Comparison of ENCODE assay signal across 13 cellular contexts in the genomic region with DNA sequence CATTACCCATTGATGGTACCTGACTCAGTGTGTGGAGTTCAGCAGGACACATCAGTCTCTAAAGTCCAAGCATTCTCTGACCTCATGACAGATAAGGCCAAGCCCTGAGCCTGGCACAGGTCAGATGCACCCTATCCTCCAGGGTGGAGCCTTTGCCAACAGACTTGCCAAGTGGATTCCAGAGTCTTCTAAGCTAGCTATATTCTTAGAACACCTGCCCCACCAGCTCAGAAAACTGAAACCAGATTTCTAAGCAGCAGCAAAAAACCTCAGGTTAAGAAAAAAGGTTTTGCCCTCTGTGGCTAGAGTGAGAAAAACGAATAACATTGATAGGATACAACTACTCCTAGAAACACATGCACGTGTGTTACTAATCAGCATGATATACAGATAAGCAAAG. TPM values are rescaled to one million over a fixed set of nuclear protein-coding genes. Genes with fewer than 3 reads are reported as not detected.
DNase-seq lines count a peak whose midpoint lies in the region; ATAC-seq, FAIRE-seq and TF ChIP-seq lines count a peak whose summit lies in the region.
"Had no signal": no experiment of that assay in that cellular context is flagged by ENCODE, and none has a peak within 500 bp of the region (broad histone marks: within the 10 kb centered on the region; RNA-seq: fewer than 3 reads in every experiment).

No MANE protein-coding gene starts in this region.

- no peak for ATAC-seq in activated T-cell treated with anti-CD3 and anti-CD28 coated beads, Interleukin-2, amount 50 U/mL, for 4 hours

- H3K27me3 ChIP-seq in small intestine (ENCODE audit: control insufficient read depth in 2 of 2, insufficient read depth in 2 of 2, low read length in 2 of 2) = no peaks in the 10 kb centered on the region
- H3K27me3 ChIP-seq: adrenal gland, esophagus squamous epithelium, MG63 had no signal

- peak overlapping the region; percentile 86 for H3K27ac ChIP-seq in RWPE1
- peak overlapping the region; percentile 37 for H3K27ac ChIP-seq in epithelial cell of prostate
- H3K27ac ChIP-seq in small intestine (ENCODE audit: low read depth in 1 of 2, low read length in 1 of 2) = peak overlapping the region; percentile 60 to 70
- H3K27ac ChIP-seq: adrenal gland, parathyroid adenoma had no signal

- peaks cover 15% of the 10 kb centered on the region in 2 donors for H3K36me3 ChIP-seq in small intestine (ENCODE audit: control insufficient read depth in 2 of 2, insufficient read depth in 2 of 2, low read length in 2 of 2)

- peak overlapping the region; percentile 42 for H3K4me3 Mint-ChIP-seq in activated T-cell treated with anti-CD3 and anti-CD28 coated beads, Interleukin-2, amount 50 U/mL, for 24 hours
- H3K4me3 Mint-ChIP-seq in activated T-cell treated with anti-CD3 and anti-CD28 coated beads, Interleukin-2, amount 50 U/mL, for 4 hours = no peak overlapping the region
- H3K4me3 Mint-ChIP-seq in Calu3 (ENCODE audit: low read depth, unreplicated experiment) = no peak overlapping the region

- POLR2A ChIA-PET in RWPE1 (lab: Yijun Ruan, JAX; ENCODE audit: low non-redundant PET) = no interaction called here

- no peaks in the 10 kb centered on the region for H3K27me3 Mint-ChIP-seq in activated T-cell treated with anti-CD3 and anti-CD28 coated beads, Interleukin-2, amount 50 U/mL, for 24 hours
- no peaks in the 10 kb centered on the region for H3K27me3 Mint-ChIP-seq in activated T-cell treated with anti-CD3 and anti-CD28 coated beads, Interleukin-2, amount 50 U/mL, for 4 hours (ENCODE audit: low read depth)
- H3K27me3 Mint-ChIP-seq in Calu3 (ENCODE audit: unreplicated experiment) = no peaks in the 10 kb centered on the region

- H3K4me1 Mint-ChIP-seq in activated T-cell treated with anti-CD3 and anti-CD28 coated beads, Interleukin-2, amount 50 U/mL, for 24 hours (ENCODE audit: low read depth) = peaks cover 36% of the 10 kb centered on the region
- H3K4me1 Mint-ChIP-seq in activated T-cell treated with anti-CD3 and anti-CD28 coated beads, Interleukin-2, amount 50 U/mL, for 4 hours (ENCODE audit: low read depth) = peaks cover 21% of the 10 kb centered on the region
- H3K4me1 Mint-ChIP-seq in Calu3 (ENCODE audit: low read depth, unreplicated experiment) = no peaks in the 10 kb centered on the region

- no peaks in the 10 kb centered on the region for H3K9me3 Mint-ChIP-seq in activated T-cell treated with anti-CD3 and anti-CD28 coated beads, Interleukin-2, amount 50 U/mL, for 24 hours
- no peaks in the 10 kb centered on the region for H3K9me3 Mint-ChIP-seq in activated T-cell treated with anti-CD3 and anti-CD28 coated beads, Interleukin-2, amount 50 U/mL, for 4 hours
- no peaks in the 10 kb centered on the region for H3K9me3 Mint-ChIP-seq in Calu3 (ENCODE audit: low read depth, unreplicated experiment)

- no peak overlapping the region for H3K4me3 ChIP-seq in small intestine (ENCODE audit: low read depth in 1 of 2, low read length in 2 of 2)
- H3K4me3 ChIP-seq: adrenal gland, esophagus squamous epithelium, MG63 had no signal

- TF ChIP-seq CTCF in RWPE1 (conservative IDR thresholded peaks at IDR 0.05; ENCODE audit: low read depth) (no peak), Calu3 (IDR thresholded peaks at IDR 0.05; ENCODE audit: unreplicated experiment) (no peak), D721Med (IDR thresholded peaks at IDR 0.05; ENCODE audit: insufficient read depth, missing control alignments) (no peak)

- BruUV-seq in Calu3 (replicated peaks; lab: Mats Ljungman, UMichigan) = no TSS peak

- no peaks in the 10 kb centered on the region for H3K9me3 ChIP-seq in small intestine (ENCODE audit: control insufficient read depth, low read depth)
- H3K9me3 ChIP-seq: adrenal gland, esophagus squamous epithelium, MG63 had no signal

- H3K27ac Mint-ChIP-seq in activated T-cell treated with anti-CD3 and anti-CD28 coated beads, Interleukin-2, amount 50 U/mL, for 24 hours = peak overlapping the region; percentile 98
- no peak overlapping the region for H3K27ac Mint-ChIP-seq in Calu3 (ENCODE audit: unreplicated experiment)

- FAIRE-seq in small intestine (lab: Jason Lieb, UNC) (no peak), D721Med (lab: Jason Lieb, UNC) (no peak)

- H3K36me3 Mint-ChIP-seq in activated T-cell treated with anti-CD3 and anti-CD28 coated beads, Interleukin-2, amount 50 U/mL, for 24 hours (ENCODE audit: low read depth) = peaks cover 93% of the 10 kb centered on the region
- peaks cover 28% of the 10 kb centered on the region for H3K36me3 Mint-ChIP-seq in activated T-cell treated with anti-CD3 and anti-CD28 coated beads, Interleukin-2, amount 50 U/mL, for 4 hours (ENCODE audit: insufficient read depth)
- peaks cover 5% of the 10 kb centered on the region for H3K36me3 Mint-ChIP-seq in Calu3 (ENCODE audit: insufficient read depth, unreplicated experiment)

- intact Hi-C loops in Calu3 (cut with micrococcal nuclease; ENCODE audit: unreplicated experiment) = no loop called here

- CTCF ChIA-PET in RWPE1 (lab: Yijun Ruan, JAX) (interaction anchor here (1.1 kb wide), 2 partner anchors 21 to 40 kb away, joined by 4 to 5 read pairs; a partner anchor contains a TSS), Calu3 (lab: Charles Lee) (no interaction called here)

- 37 to 57% (median 47%) methylated on average over 2 of the region's 2 CpGs for WGBS in small intestine, 3 donors

- no peak for DNase-seq in activated T-cell treated with anti-CD3 and anti-CD28 coated beads, Interleukin-2, amount 50 U/mL, for 24 hours
- DNase-seq in activated T-cell treated with anti-CD3 and anti-CD28 coated beads, Interleukin-2, amount 50 U/mL, for 4 hours = no peak
- DNase-seq in RWPE1 (ENCODE audit: low spot score) (no peak), epithelial cell of prostate (ENCODE audit: low read depth, low spot score) (no peak), small intestine (peak; percentile 80), Calu3 (no peak), D721Med (ENCODE audit: insufficient read length, low spot score) (no peak)
- DNase-seq in stimulated activated CD4-positive, alpha-beta T cell treated with anti-CD3 and anti-CD28 coated beads, Interleukin-4, amount 100 ng/mL, for 4 hours = no peak
- DNase-seq: esophagus squamous epithelium, mesendoderm had no signal

- peaks cover 4% of the 10 kb centered on the region in 2 donors for H3K4me1 ChIP-seq in small intestine (ENCODE audit: control insufficient read depth in 2 of 2, insufficient read depth in 1 of 2, low read depth in 1 of 2, low read length in 1 of 2)
- H3K4me1 ChIP-seq: adrenal gland, esophagus squamous epithelium, parathyroid adenoma had no signal

RNA-seq across cellular contexts. Expression of a gene that starts 11.6 kb away (rescaled TPM):
- 10 to 100 TPM; 62.1 to 63.7 (median 62.9) TPM for total RNA-seq in activated T-cell treated with anti-CD3 and anti-CD28 coated beads, Interleukin-2, amount 50 U/mL, for 4 hours
- polyA plus RNA-seq in small intestine = 10 to 100 TPM; 36.6 to 80.8 (median 68.7) TPM
- total RNA-seq in Calu3 (2022) = 23.5 and 25.5 TPM in 2 replicates

RNA-seq across cellular contexts. Expression of a gene that starts 20.4 kb away (rescaled TPM):
- total RNA-seq in activated T-cell treated with anti-CD3 and anti-CD28 coated beads, Interleukin-2, amount 50 U/mL, for 4 hours = 10 to 100 TPM; 18.5 to 25.6 (median 25.3) TPM
- 100 to 1,000 TPM in 2 of 3 donors, 10 to 100 TPM in 1; 96.7 to 150 (median 145) TPM for polyA plus RNA-seq in small intestine
- total RNA-seq in Calu3 (2022) = 5.6 and 11.6 TPM in 2 replicates

RNA-seq across cellular contexts. Expression of a gene that starts 26.3 kb away (rescaled TPM):
- under 1 TPM; 0.24 to 0.53 (median 0.25) TPM for total RNA-seq in activated T-cell treated with anti-CD3 and anti-CD28 coated beads, Interleukin-2, amount 50 U/mL, for 4 hours
- polyA plus RNA-seq in small intestine = under 1 TPM in 2 of 3 donors, not detected in 1; 0.88 to 0.89 TPM
- 0.56 and 0.64 TPM in 2 replicates for total RNA-seq in Calu3 (2022)

RNA-seq across cellular contexts. Expression of a gene that starts 48.5 kb away (rescaled TPM):
- 10 to 100 TPM; 28.2 to 39.7 (median 31.0) TPM for total RNA-seq in activated T-cell treated with anti-CD3 and anti-CD28 coated beads, Interleukin-2, amount 50 U/mL, for 4 hours
- polyA plus RNA-seq in small intestine = 1 to 10 TPM in 2 of 3 donors, under 1 TPM in 1; 0.89 to 8.4 (median 1.9) TPM
- 12.8 and 14.5 TPM in 2 replicates for total RNA-seq in Calu3 (2022)
